Comparison of ENCODE assay signal across 15 cellular contexts in the genomic region with DNA sequence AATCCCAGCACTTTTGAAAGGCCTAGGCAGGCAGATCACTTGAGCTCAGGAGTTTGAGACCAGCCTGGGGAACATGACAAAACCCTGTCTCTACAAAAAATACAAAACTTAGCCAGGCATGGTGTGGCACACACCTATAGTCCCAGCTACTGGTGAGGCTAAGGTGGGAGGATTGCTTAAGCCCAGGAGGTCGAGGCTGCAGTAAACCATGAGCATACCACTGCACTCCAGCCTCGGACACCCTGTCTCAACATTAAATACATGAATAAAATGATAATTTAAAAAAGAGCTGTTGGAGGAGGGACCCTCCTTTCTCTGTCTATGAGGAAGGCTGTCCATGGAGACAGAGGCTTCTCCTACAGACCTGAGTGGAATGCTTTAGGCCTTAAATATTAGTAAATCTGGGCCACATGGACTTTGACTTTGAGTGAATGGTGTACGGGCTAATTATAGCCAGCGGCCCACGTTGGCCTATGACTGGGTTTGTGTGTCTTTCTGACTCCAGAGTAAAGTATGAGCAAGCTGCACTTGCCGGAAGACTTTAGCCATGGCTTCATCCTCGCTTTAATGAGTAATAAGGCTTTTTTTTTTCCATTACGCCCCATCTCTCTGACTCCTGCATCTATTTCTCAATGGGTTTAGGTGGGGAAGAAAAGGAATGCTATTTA. TPM values are rescaled to one million over a fixed set of nuclear protein-coding genes. Genes with fewer than 3 reads are reported as not detected.
A peak's percentile ranks its signal among the peaks of the same experiment; 100 is the strongest.
DNase-seq lines count a peak whose midpoint lies in the region; ATAC-seq and TF ChIP-seq lines count a peak whose summit lies in the region.
"Had no signal": no experiment of that assay in that cellular context is flagged by ENCODE, and none has a peak within 500 bp of the region (broad histone marks: within the 10 kb centered on the region; RNA-seq: fewer than 3 reads in every experiment).

No MANE protein-coding gene starts in this region.

- no peaks in the 10 kb centered on the region for H3K4me1 Mint-ChIP-seq in GM23338

- no peak for TF ChIP-seq EP300 in stomach (IDR thresholded peaks at IDR 0.05)

- H4K20me1 ChIP-seq in HCT116 (ENCODE audit: insufficient read depth) (no peaks in the 10 kb centered on the region), hepatocyte (ENCODE audit: insufficient read depth, poor library complexity, severe bottlenecking) (no peaks in the 10 kb centered on the region), GM23338 (replicated peaks; ENCODE audit: insufficient read depth) (peaks cover 8% of the 10 kb centered on the region; the same call in 1 of the 2 replicates)

- H3K4me2 ChIP-seq in HCT116 (ENCODE audit: low read length) (peak overlapping the region; percentile 10; the same call in 1 of the 2 replicates), hepatocyte (peak overlapping the region; percentile 46), GM23338 (no peak overlapping the region)

- H3K4me3 ChIP-seq in HCT116 (replicated peaks in 1 of 2; ENCODE audit: low read depth in 1 of 2, low read length in 2 of 2) (no peak overlapping the region), hepatocyte (no peak overlapping the region), stomach (no peak overlapping the region), H7 (ENCODE audit: insufficient read depth, low read depth, low read length) (no peak overlapping the region), GM23338 (no peak overlapping the region)
- H3K4me3 ChIP-seq: sigmoid colon, tibial artery had no signal

- H3K27ac Mint-ChIP-seq in GM23338, result no peak overlapping the region

- no peak for TF ChIP-seq CTCF in HCT116 (IDR thresholded peaks at IDR 0.05 in 2 of 3, conservative IDR thresholded peaks at IDR 0.05 in 1 of 3; ENCODE audit: borderline replicate concordance in 1 of 3, insufficient read depth in 1 of 3, low read depth in 2 of 3, low read length in 2 of 3)
- TF ChIP-seq CTCF in hepatocyte (IDR thresholded peaks at IDR 0.05; ENCODE audit: poor library complexity), result no peak
- TF ChIP-seq CTCF in stomach (IDR thresholded peaks at IDR 0.05), result no peak
- no peak for TF ChIP-seq CTCF in GM23338 (conservative IDR thresholded peaks at IDR 0.05; ENCODE audit: low read depth in 2 of 2)

- RAD21 ChIA-PET in HCT116 (lab: Charles Lee; ENCODE audit: low non-redundant PET in 1 of 2, low total read pairs in 2 of 2, uncharacterized antibody in 2 of 2, unreplicated experiment in 2 of 2), result no interaction called here

- intact Hi-C loops in HCT116 (cut with micrococcal nuclease), result no loop called here
- intact Hi-C loops in stomach (cut with DNase I; ENCODE audit: low total_unique reads), result no loop called here

- H3K27me3 ChIP-seq in HCT116 (ENCODE audit: insufficient read depth, low read length), result no peaks in the 10 kb centered on the region
- H3K27me3 ChIP-seq in hepatocyte, result no peaks in the 10 kb centered on the region
- H3K27me3 ChIP-seq in stomach, result peaks cover 0 to 10% (median 0%) of the 10 kb centered on the region in 3 donors
- no peaks in the 10 kb centered on the region for H3K27me3 ChIP-seq in H7 (ENCODE audit: control insufficient read depth, insufficient read depth, low read length)
- H3K27me3 ChIP-seq in GM23338 (ENCODE audit: insufficient read depth), result no peaks in the 10 kb centered on the region

- POLR2A ChIA-PET in HCT116 (lab: Charles Lee), result interaction anchor here (1.2 kb wide), 1 partner anchor 92 kb away, joined by 4 read pairs; no protein-coding TSS in a partner anchor

- H3K27me3 Mint-ChIP-seq in GM23338 (ENCODE audit: insufficient read depth, low read depth, poor library complexity), result peaks cover 2% of the 10 kb centered on the region

- H2AFZ ChIP-seq in HCT116 (ENCODE audit: low read depth, low read length, poor library complexity, severe bottlenecking), result no peak overlapping the region
- H2AFZ ChIP-seq in hepatocyte, result no peak overlapping the region
- no peak overlapping the region for H2AFZ ChIP-seq in GM23338

- H3K36me3 Mint-ChIP-seq in GM23338 (ENCODE audit: low read depth), result peaks cover 23% of the 10 kb centered on the region

- no peaks in the 10 kb centered on the region for H3K9me3 ChIP-seq in HCT116 (ENCODE audit: control insufficient read depth in 1 of 2, insufficient read depth in 1 of 2, low read depth in 1 of 2, low read length in 2 of 2)
- H3K9me3 ChIP-seq in hepatocyte (ENCODE audit: low read depth), result no peaks in the 10 kb centered on the region
- H3K9me3 ChIP-seq in stomach, result no peaks in the 10 kb centered on the region
- H3K9me3 ChIP-seq: sigmoid colon, tibial artery had no signal

- ATAC-seq in HCT116 (no peak), GM23338 (no peak)
- ATAC-seq: Right ventricle myocardium inferior had no signal

- CTCF ChIA-PET in HCT116 (lab: Charles Lee), result no interaction called here

- no peaks in the 10 kb centered on the region for H3K79me2 ChIP-seq in HCT116 (ENCODE audit: insufficient read depth, low read length)
- peaks cover 2% of the 10 kb centered on the region for H3K79me2 ChIP-seq in hepatocyte
- 0 out of 2 replicates have a peak, but pooled peaks cover 6% of the 10 kb centered on the region for H3K79me2 ChIP-seq in GM23338 (replicated peaks; ENCODE audit: insufficient read depth)

- H3K4me1 ChIP-seq in HCT116 (ENCODE audit: control insufficient read depth in 1 of 2, insufficient read depth in 2 of 2, low read length in 2 of 2) (peaks cover 16 to 48% of the 10 kb centered on the region in 2 experiments), hepatocyte (ENCODE audit: insufficient read depth) (peaks cover 31% of the 10 kb centered on the region), stomach (no peaks in the 10 kb centered on the region), GM23338 (ENCODE audit: insufficient read depth) (peaks cover 7% of the 10 kb centered on the region; the same call in 1 of the 2 replicates)
- H3K4me1 ChIP-seq: sigmoid colon, tibial artery had no signal

- DNase-seq in HCT116 (ENCODE audit: low read depth, low spot score) (no peak), amniotic epithelial cell (ENCODE audit: low read depth) (peak; percentile 98), hepatocyte (ENCODE audit: low spot score) (peak; percentile 88), stomach (no peak), NCI-H146 (lab: John Stamatoyannopoulos, UW) (no peak), H7 (no peak), NCI-H1417 (lab: John Stamatoyannopoulos, UW) (no peak), GM23338 (ENCODE audit: low spot score) (no peak)
- DNase-seq: NCI-H1105, NCI-H524 treated with DMSO at 0.1 percent for 48 hours, sigmoid colon, tibial artery had no signal

- H3F3A ChIP-seq in GM23338 (replicated peaks; ENCODE audit: low read depth), result no peaks in the 10 kb centered on the region; the same call in none of the 2 replicates

- H3K27ac ChIP-seq in HCT116 (ENCODE audit: low read depth, low read length) (no peak overlapping the region; the same call in 1 of the 2 replicates), hepatocyte (peak overlapping the region; percentile 98), stomach (peak overlapping the region in 3 of 5 donors; percentile 1 to 64 (median 18)), GM23338 (ENCODE audit: low read depth) (no peak overlapping the region)
- H3K27ac ChIP-seq: HL-60, sigmoid colon, tibial artery, VCaP had no signal

- no peak overlapping the region for H3K4me3 Mint-ChIP-seq in GM23338

- BruUV-seq in HCT116 (replicated peaks; lab: Mats Ljungman, UMichigan), result no TSS peak

- H3K36me3 ChIP-seq in HCT116 (ENCODE audit: control insufficient read depth in 1 of 2, insufficient read depth in 2 of 2, low read length in 2 of 2) (peaks cover 0 to 9% of the 10 kb centered on the region in 2 experiments; a peak in 1 of 4 replicates), hepatocyte (replicated peaks; ENCODE audit: insufficient read depth, low read depth) (no peaks in the 10 kb centered on the region), stomach (no peaks in the 10 kb centered on the region), H7 (replicated peaks; ENCODE audit: control insufficient read depth, insufficient read depth, low read length) (peaks cover 3% of the 10 kb centered on the region), GM23338 (ENCODE audit: insufficient read depth) (peaks cover 15% of the 10 kb centered on the region)
- H3K36me3 ChIP-seq: sigmoid colon, tibial artery had no signal

- TF ChIP-seq POLR2A in HCT116 (IDR thresholded peaks at IDR 0.05; ENCODE audit: borderline replicate concordance, extremely low read depth, insufficient read depth, insufficient read length), result no peak
- TF ChIP-seq POLR2A in stomach (IDR thresholded peaks at IDR 0.05), result no peak

- H3K9me2 ChIP-seq in HCT116 (ENCODE audit: insufficient read depth) (no peaks in the 10 kb centered on the region), hepatocyte (replicated peaks; ENCODE audit: insufficient read depth) (no peaks in the 10 kb centered on the region), GM23338 (ENCODE audit: insufficient read depth) (no peaks in the 10 kb centered on the region)

- no peak for TF ChIP-seq RAD21 in HCT116 (IDR thresholded peaks at IDR 0.05; ENCODE audit: low read depth)

- no peak overlapping the region for H3K9ac ChIP-seq in HCT116 (ENCODE audit: low read length)

- H3K9me3 Mint-ChIP-seq in GM23338, result no peaks in the 10 kb centered on the region

- 62% methylated on average over 8 of the region's 8 CpGs for WGBS in hepatocyte (ENCODE audit: low lambda C conversion rate, missing lambda C conversion rate)
- 70 to 75% (median 72%) methylated on average over 8 of the region's 8 CpGs for WGBS in stomach, 5 donors

TF ChIP-seq in HCT116, 20 proteins besides CTCF, POLR2A, EP300 and RAD21 (continues in another document):
- TF ChIP-seq EZH2phosphoT487 (IDR thresholded peaks at IDR 0.05; ENCODE audit: borderline replicate concordance) (no peak), SP1 (IDR thresholded peaks at IDR 0.05; ENCODE audit: low read depth) (no peak), ELF1 (IDR thresholded peaks at IDR 0.05; ENCODE audit: borderline replicate concordance, low read depth) (no peak), CEBPB (IDR thresholded peaks at IDR 0.05; ENCODE audit: low read depth) (no peak)

TF ChIP-seq in GM23338, 12 proteins besides CTCF, POLR2A, EP300 and RAD21:
- no peak for TF ChIP-seq POLR2AphosphoS5 (IDR thresholded peaks at IDR 0.05; ENCODE audit: low read depth)
- no peak for TF ChIP-seq STAT1 (IDR thresholded peaks at IDR 0.05; ENCODE audit: unreplicated experiment)
- no peak for TF ChIP-seq EZH2 (IDR thresholded peaks at IDR 0.05; ENCODE audit: low read depth, unreplicated experiment)
- no peak for TF ChIP-seq EZH2phosphoT487 (IDR thresholded peaks at IDR 0.05; ENCODE audit: unreplicated experiment)
TF ChIP-seq in GM23338: peak in this region for 0.

RNA-seq across cellular contexts. Expression of a gene that starts 21.3 kb away (rescaled TPM):
- total RNA-seq in HCT116 (2021; ENCODE audit: unreplicated experiment) (15.1 TPM), hepatocyte (23.1 and 24.7 TPM in 2 replicates), stomach (1 to 10 TPM in 2 of 5 donors, under 1 TPM in 3; under 0.01 to 2.2 (median 0.14) TPM)
- 4.9 and 6.3 TPM in 2 replicates for polyA plus RNA-seq in HCT116 (2012)
- polyA plus RNA-seq in hepatocyte (7.5 and 9.7 TPM in 2 replicates), stomach (under 1 TPM in 2 of 3 donors, not detected in 1; 0.13 to 0.31 TPM), GM23338 (2016; fragmentation: Nextera tagmentation; extraction: Ambion mirVana) (16.3 and 18.3 TPM in 2 replicates)
- total RNA-seq in H7 (2014; rRNA removed; shearing (Covaris generic)), result 22.4 and 29.6 TPM in 2 replicates
- 34.6 and 37.9 TPM in 2 replicates for total RNA-seq in GM23338 (2014; rRNA removed; shearing (Covaris generic))
- total RNA-seq: Right ventricle myocardium inferior had no signal

Comparison
In these comparisons a context has a peak if more than half of its experiments do, and no peak if none do; other contexts are left out.
1. DNase-seq: peak in amniotic epithelial cell (single experiment) and hepatocyte (single experiment); none in HCT116 (single experiment), stomach (single experiment), NCI-H146 (single experiment), H7 (single experiment), NCI-H1417 (0 of 3) and GM23338 (single experiment).
2. H3K27ac ChIP-seq: peak in hepatocyte (single experiment) and stomach (3 of 5); none in HCT116 (single experiment) and GM23338 (single experiment).